In genomic region chr1:212109713-212110112, GRCh38 we compare ENCODE assay signal across 13 cellular contexts.
"Had no signal": no experiment of that assay in that cellular context is flagged by ENCODE, and none has a peak within 500 bp of the region (broad histone marks: within the 10 kb centered on the region; RNA-seq: fewer than 3 reads in every experiment).

No MANE protein-coding gene starts in this region.

- H3K36me3 ChIP-seq: colonic mucosa, left lung had no signal

- H3K27ac ChIP-seq: colonic mucosa had no signal

- ATAC-seq: esophagus mucosa; left lung; natural killer cell; stimulated activated memory B cell treated with anti-CD40 and anti-IgM and Interleukin-4, amounts not matched to agents 10 μg/mL and 1 μg/mL and 100 μg/mL, for 72 hours; WTC11 had no signal

- H3K4me3 ChIP-seq: colonic mucosa, left lung had no signal

- H3K4me1 ChIP-seq: colonic mucosa had no signal

- H3K27me3 ChIP-seq: colonic mucosa, left lung had no signal

- H3K9me3 ChIP-seq: colonic mucosa, left lung had no signal

- DNase-seq: activated CD4-positive, alpha-beta memory T cell treated with anti-CD3 and anti-CD28 coated beads, Interleukin-2, amount 10 ng/mL, durations not matched to agents 7 days and 5 days; activated CD4-positive, alpha-beta T cell treated with anti-CD3 and anti-CD28 coated beads for 4 hours; activated effector memory CD4-positive, alpha-beta T cell treated with anti-CD3 and anti-CD28 coated beads, Interleukin-2, amount 50 U/mL, for 16 hours; activated T-cell treated with anti-CD3 and anti-CD28 coated beads, Interleukin-2, amount 50 U/mL, for 24 hours; colonic mucosa; hippocampal formation; left lung; natural killer cell; stimulated activated CD4-positive, alpha-beta T cell treated with anti-CD3 and anti-CD28 coated beads, Interleukin-2, amount 100 ng/mL, for 48 hours; T-helper 9 cell had no signal
